Comparison of ENCODE assay signal across 6 cellular contexts in the genomic region with DNA sequence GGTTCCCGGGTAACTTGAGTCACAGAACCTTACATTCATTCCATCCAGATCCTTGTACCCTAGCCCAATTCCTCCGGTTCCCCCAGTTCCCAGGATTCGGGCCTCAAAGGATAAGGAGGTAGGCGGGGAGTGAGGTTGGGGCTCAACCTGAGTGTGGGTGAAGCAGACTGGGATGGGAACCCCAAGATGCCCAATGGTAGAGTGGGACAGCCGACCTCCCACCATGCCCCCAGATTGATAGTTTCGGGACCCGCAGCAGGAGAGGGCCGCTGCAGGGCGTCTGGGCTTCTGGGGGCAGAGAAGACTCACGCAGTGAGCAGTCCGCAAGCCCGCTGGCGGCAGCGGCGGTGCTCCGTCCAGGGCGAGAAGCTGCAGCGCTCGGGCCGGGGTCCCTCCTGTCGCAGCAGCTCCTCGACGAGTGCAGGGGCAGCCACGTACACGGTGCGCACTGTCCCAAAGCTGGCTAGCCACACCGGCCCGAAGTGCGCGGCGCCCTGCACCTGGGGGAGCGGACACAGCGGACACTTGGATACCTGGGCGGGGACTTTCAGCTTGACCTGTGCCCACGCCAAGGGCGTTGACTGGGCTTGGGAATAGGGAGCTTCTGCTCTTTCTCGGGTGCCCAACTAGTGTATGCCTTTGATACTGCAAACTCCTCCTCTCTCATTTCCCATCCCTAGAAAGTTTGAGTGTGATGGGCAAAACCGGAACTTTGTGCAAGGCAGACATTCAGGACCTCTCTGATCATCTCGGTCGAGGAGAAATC. TPM values are rescaled to one million over a fixed set of nuclear protein-coding genes. Genes with fewer than 3 reads are reported as not detected.
DNase-seq lines count a peak whose midpoint lies in the region; ATAC-seq, FAIRE-seq and TF ChIP-seq lines count a peak whose summit lies in the region.

No MANE protein-coding gene starts in this region.

- WGBS in A549 (ENCODE audit: missing lambda C conversion rate), result 8% methylated on average over 25 of the region's 40 CpGs

- H3K4me3 ChIP-seq in A549 (peak overlapping the region; percentile 52), OCI-LY3 (ENCODE audit: low read length) (peak overlapping the region; percentile 78), right atrium auricular region (peak overlapping the region; percentile 26 to 48)

- no peak for TF ChIP-seq EP300 in A549 (IDR thresholded peaks at IDR 0.05)

- H3K9me3 ChIP-seq in A549 (no peaks in the 10 kb centered on the region), OCI-LY3 (ENCODE audit: insufficient read depth, low read length) (no peaks in the 10 kb centered on the region), right atrium auricular region (no peaks in the 10 kb centered on the region)

- H4K20me1 ChIP-seq in OCI-LY3 (ENCODE audit: insufficient read depth, low read length), result peaks cover 5% of the 10 kb centered on the region; the same call in 1 of the 2 replicates

- no peak overlapping the region for H2AFZ ChIP-seq in OCI-LY3 (ENCODE audit: low read depth, low read length)

- TF ChIP-seq RAD21 in A549 (conservative IDR thresholded peaks at IDR 0.05 in 1 of 2, IDR thresholded peaks at IDR 0.05 in 1 of 2), result no peak

- H3K27me3 ChIP-seq in OCI-LY3 (ENCODE audit: low read depth, low read length) (no peaks in the 10 kb centered on the region), right atrium auricular region (peaks cover 0 to 16% of the 10 kb centered on the region in 2 donors)

- H3K4me1 ChIP-seq in A549 (peaks cover 28% of the 10 kb centered on the region), OCI-LY3 (ENCODE audit: low read length) (peaks cover 6% of the 10 kb centered on the region), right atrium auricular region (peaks cover 0 to 32% of the 10 kb centered on the region in 2 donors)

- H3K4me2 ChIP-seq in A549 (peak overlapping the region; percentile 98), OCI-LY3 (ENCODE audit: low read length) (peak overlapping the region; percentile 83)

- H3K27ac ChIP-seq in A549 (peak overlapping the region; percentile 62 to 88; a peak in 5 of 6 replicates), OCI-LY3 (ENCODE audit: low read length) (no peak overlapping the region), right atrium auricular region (no peak overlapping the region)

- peak; percentile 28 to 47 for ATAC-seq in A549
- no peak for ATAC-seq in GM18505 (IDR thresholded peaks at IDR 0.05; ENCODE audit: unreplicated experiment)

- peaks cover 38% of the 10 kb centered on the region for H3K36me3 ChIP-seq in OCI-LY3 (replicated peaks; ENCODE audit: low read depth, low read length)
- H3K36me3 ChIP-seq in right atrium auricular region, result peaks cover 16% of the 10 kb centered on the region

- TF ChIP-seq POLR2A in A549 (IDR thresholded peaks at IDR 0.05; ENCODE audit: low read length) (no peak), GM18505 (IDR thresholded peaks at IDR 0.05; ENCODE audit: borderline replicate concordance, extremely low read depth, insufficient read depth, insufficient read length) (no peak)

- TF ChIP-seq CTCF in A549 (IDR thresholded peaks at IDR 0.05) (no peak), OCI-LY3 (IDR thresholded peaks at IDR 0.05; ENCODE audit: low read depth, low read length) (no peak), right atrium auricular region (IDR thresholded peaks at IDR 0.05) (no peak)

- peaks cover 6% of the 10 kb centered on the region for H3K79me2 ChIP-seq in OCI-LY3 (ENCODE audit: low read length)

- CTCF ChIA-PET in A549 (lab: Yijun Ruan, JAX), result interaction anchor here (0.9 to 8.0 kb wide), 12 partner anchors 9 to 183 kb away, joined by 3 to 117 read pairs (median 4); a partner anchor contains a TSS

- no peak for FAIRE-seq in A549 (lab: Jason Lieb, UNC)

- H3K9ac ChIP-seq in OCI-LY3 (ENCODE audit: low read length), result peak overlapping the region; percentile 52; the same call in 1 of the 2 replicates

- POLR2A ChIA-PET in A549 (lab: Yijun Ruan, JAX), result interaction anchor here (2.2 kb wide), 1 partner anchor 21 kb away, joined by 7 read pairs; a partner anchor contains a TSS

- DNase-seq in A549 (ENCODE audit: low read depth in 1 of 2, low spot score in 1 of 2) (no peak), right atrium auricular region (ENCODE audit: low spot score) (no peak), COR-L47 (lab: John Stamatoyannopoulos, UW) (no peak), A172 (ENCODE audit: low spot score) (no peak)

TF ChIP-seq in A549, 52 proteins besides CTCF, POLR2A, EP300 and RAD21 (continues in another document):
- TF ChIP-seq CHD4 (IDR thresholded peaks at IDR 0.05; ENCODE audit: borderline replicate concordance) (no peak), FOSB (CRISPR knock-in tag; IDR thresholded peaks at IDR 0.05) (no peak), GATA3 (IDR thresholded peaks at IDR 0.05; ENCODE audit: borderline replicate concordance) (no peak), ZNF302 (CRISPR knock-in tag; IDR thresholded peaks at IDR 0.05) (no peak), KDM5A (IDR thresholded peaks at IDR 0.05) (no peak), HEYL (CRISPR knock-in tag; IDR thresholded peaks at IDR 0.05) (no peak)
- TF ChIP-seq, protein P1, sequence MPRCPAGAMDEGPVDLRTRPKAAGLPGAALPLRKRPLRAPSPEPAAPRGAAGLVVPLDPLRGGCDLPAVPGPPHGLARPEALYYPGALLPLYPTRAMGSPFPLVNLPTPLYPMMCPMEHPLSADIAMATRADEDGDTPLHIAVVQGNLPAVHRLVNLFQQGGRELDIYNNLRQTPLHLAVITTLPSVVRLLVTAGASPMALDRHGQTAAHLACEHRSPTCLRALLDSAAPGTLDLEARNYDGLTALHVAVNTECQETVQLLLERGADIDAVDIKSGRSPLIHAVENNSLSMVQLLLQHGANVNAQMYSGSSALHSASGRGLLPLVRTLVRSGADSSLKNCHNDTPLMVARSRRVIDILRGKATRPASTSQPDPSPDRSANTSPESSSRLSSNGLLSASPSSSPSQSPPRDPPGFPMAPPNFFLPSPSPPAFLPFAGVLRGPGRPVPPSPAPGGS (IDR thresholded peaks at IDR 0.05), result no peak
- TF ChIP-seq, protein P2, sequence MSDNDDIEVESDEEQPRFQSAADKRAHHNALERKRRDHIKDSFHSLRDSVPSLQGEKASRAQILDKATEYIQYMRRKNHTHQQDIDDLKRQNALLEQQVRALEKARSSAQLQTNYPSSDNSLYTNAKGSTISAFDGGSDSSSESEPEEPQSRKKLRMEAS (IDR thresholded peaks at IDR 0.05), result 0 out of 2 replicates have a peak, but pooled peaks have one; percentile 29
- TF ChIP-seq, protein P3, sequence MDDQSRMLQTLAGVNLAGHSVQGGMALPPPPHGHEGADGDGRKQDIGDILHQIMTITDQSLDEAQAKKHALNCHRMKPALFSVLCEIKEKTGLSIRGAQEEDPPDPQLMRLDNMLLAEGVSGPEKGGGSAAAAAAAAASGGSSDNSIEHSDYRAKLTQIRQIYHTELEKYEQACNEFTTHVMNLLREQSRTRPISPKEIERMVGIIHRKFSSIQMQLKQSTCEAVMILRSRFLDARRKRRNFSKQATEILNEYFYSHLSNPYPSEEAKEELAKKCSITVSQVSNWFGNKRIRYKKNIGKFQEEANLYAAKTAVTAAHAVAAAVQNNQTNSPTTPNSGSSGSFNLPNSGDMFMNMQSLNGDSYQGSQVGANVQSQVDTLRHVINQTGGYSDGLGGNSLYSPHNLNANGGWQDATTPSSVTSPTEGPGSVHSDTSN (IDR thresholded peaks at IDR 0.05), result peak; percentile 55

RNA-seq across cellular contexts. Expression of a gene that starts 1.0 kb away (rescaled TPM):
- polyA plus RNA-seq in A549 (2011; rRNA removed), result 1.8 and 1.9 TPM in 2 replicates
- polyA plus RNA-seq in A549 (2012; cell fraction: cytosol; rRNA removed), result 2.6 and 3.0 TPM in 2 replicates
- polyA plus RNA-seq in A549 (2012; cell fraction: nucleus; rRNA removed), result 22.0 and 26.2 TPM in 2 replicates
- 1.9 to 2.9 TPM (median 2.3 TPM) in 3 replicates for polyA plus RNA-seq in A549 (2017; fragmentation: RNase III; extraction: RNeasy Plus Mini Kit Qiagen cat#74134 plus additional on column Dnase treatment)
- 1.5 and 2.0 TPM in 2 replicates for polyA minus RNA-seq in A549 (2011; rRNA and poly(A)+ RNA removed)
- under 1 TPM; 0.28 to 0.33 TPM for total RNA-seq in right atrium auricular region
- 0.90 and 2.1 TPM in 2 replicates for total RNA-seq in A172 (2014; rRNA removed; shearing (Covaris generic))

RNA-seq across cellular contexts. Expression of a gene that starts 6.0 kb away (rescaled TPM):
- polyA plus RNA-seq in A549 (2011; rRNA removed), result 60.2 and 71.3 TPM in 2 replicates
- 68.2 and 69.2 TPM in 2 replicates for polyA plus RNA-seq in A549 (2012; cell fraction: cytosol; rRNA removed)
- 72.4 and 97.7 TPM in 2 replicates for polyA plus RNA-seq in A549 (2012; cell fraction: nucleus; rRNA removed)
- 55.2 to 64.9 TPM (median 63.0 TPM) in 3 replicates for polyA plus RNA-seq in A549 (2017; fragmentation: RNase III; extraction: RNeasy Plus Mini Kit Qiagen cat#74134 plus additional on column Dnase treatment)
- 81.3 and 95.3 TPM in 2 replicates for polyA minus RNA-seq in A549 (2011; rRNA and poly(A)+ RNA removed)
- 1 to 10 TPM; 1.5 to 8.5 TPM for total RNA-seq in right atrium auricular region
- 4.3 and 5.1 TPM in 2 replicates for total RNA-seq in A172 (2014; rRNA removed; shearing (Covaris generic))

RNA-seq across cellular contexts. Expression of a gene that starts 6.5 kb away (rescaled TPM):
- polyA plus RNA-seq in A549 (2011; rRNA removed) (13.8 and 15.8 TPM in 2 replicates), A549 (2017; fragmentation: RNase III; extraction: RNeasy Plus Mini Kit Qiagen cat#74134 plus additional on column Dnase treatment) (6.2 to 8.0 TPM (median 7.3 TPM) in 3 replicates)
- polyA plus RNA-seq in A549 (2012; cell fraction: cytosol; rRNA removed), result 6.9 and 8.3 TPM in 2 replicates
- 3.9 and 4.3 TPM in 2 replicates for polyA plus RNA-seq in A549 (2012; cell fraction: nucleus; rRNA removed)
- polyA minus RNA-seq in A549 (2011; rRNA and poly(A)+ RNA removed), result 12.2 and 13.1 TPM in 2 replicates
- total RNA-seq in right atrium auricular region, result 1 to 10 TPM; 1.9 to 3.6 TPM
- total RNA-seq in A172 (2014; rRNA removed; shearing (Covaris generic)), result 3.3 and 7.8 TPM in 2 replicates

RNA-seq across cellular contexts. Expression of a gene that starts 11.0 kb away (rescaled TPM):
- polyA plus RNA-seq in A549 (2011; rRNA removed), result 7.2 and 8.4 TPM in 2 replicates
- 4.5 and 5.5 TPM in 2 replicates for polyA plus RNA-seq in A549 (2012; cell fraction: cytosol; rRNA removed)
- polyA plus RNA-seq in A549 (2012; cell fraction: nucleus; rRNA removed), result 7.2 and 7.3 TPM in 2 replicates
- 4.7 to 6.8 TPM (median 5.9 TPM) in 3 replicates for polyA plus RNA-seq in A549 (2017; fragmentation: RNase III; extraction: RNeasy Plus Mini Kit Qiagen cat#74134 plus additional on column Dnase treatment)
- 7.7 and 9.8 TPM in 2 replicates for polyA minus RNA-seq in A549 (2011; rRNA and poly(A)+ RNA removed)
- 10 to 100 TPM in 1 of 2 donors, 1 to 10 TPM in 1; 8.4 to 11.6 TPM for total RNA-seq in right atrium auricular region
- total RNA-seq in A172 (2014; rRNA removed; shearing (Covaris generic)), result 10.5 and 12.9 TPM in 2 replicates

RNA-seq across cellular contexts. Expression of a gene that starts 13.8 kb away (rescaled TPM):
- polyA plus RNA-seq in A549 (2011; rRNA removed) (226 and 289 TPM in 2 replicates), A549 (2017; fragmentation: RNase III; extraction: RNeasy Plus Mini Kit Qiagen cat#74134 plus additional on column Dnase treatment) (226 to 255 TPM (median 229 TPM) in 3 replicates)
- polyA plus RNA-seq in A549 (2012; cell fraction: cytosol; rRNA removed), result 345 and 419 TPM in 2 replicates
- polyA plus RNA-seq in A549 (2012; cell fraction: nucleus; rRNA removed), result 211 and 266 TPM in 2 replicates
- 187 and 240 TPM in 2 replicates for polyA minus RNA-seq in A549 (2011; rRNA and poly(A)+ RNA removed)
- 10 to 100 TPM; 32.1 to 59.7 TPM for total RNA-seq in right atrium auricular region
- total RNA-seq in A172 (2014; rRNA removed; shearing (Covaris generic)), result 300 and 506 TPM in 2 replicates

Comparison
In these comparisons a context has a peak if more than half of its experiments do, and no peak if none do; other contexts are left out.
1. H3K27ac ChIP-seq: peak in A549 (2 of 2); none in OCI-LY3 (single experiment) and right atrium auricular region (0 of 2).
2. Peak in every context shown above with its lines, with median percentiles within 50 percentile points of each other: H3K4me3 ChIP-seq.